Comparison of ENCODE assay signal across 20 cellular contexts in genomic region chr6:72505446-72505845, GRCh38.
"Had no signal": no experiment of that assay in that cellular context is flagged by ENCODE, and none has a peak within 500 bp of the region (broad histone marks: within the 10 kb centered on the region; RNA-seq: fewer than 3 reads in every experiment).

No MANE protein-coding gene starts in this region.

- H3K36me3 ChIP-seq: MG63, SJSA1 had no signal

- ATAC-seq: HepG2 had no signal

- H3K27me3 ChIP-seq: MG63, SJSA1 had no signal

- H3K4me3 ChIP-seq: MG63, SJSA1, SK-N-MC had no signal

- FAIRE-seq: HepG2, RCC 7860 had no signal

- DNase-seq: IMR-90, Karpas-422, KG1, MG63, NCI-H1092, NCI-H1105 treated with DMSO at 0.1 percent for 48 hours, NCI-H1417 treated with DMSO at 0.1 percent for 48 hours, NCI-H1694, NCI-H187 treated with DMSO at 0.1 percent for 48 hours, NCI-H2029 treated with DMSO at 0.1 percent for 48 hours, NCI-H2227 treated with DMSO at 0.1 percent for 48 hours, NCI-H526 treated with DMSO at 0.1 percent for 48 hours, NCI-H748 treated with DMSO at 0.1 percent for 48 hours, Right ventricle myocardium superior, RPMI8226, SIG-M5 had no signal

- H3K9me3 ChIP-seq: MG63, SJSA1 had no signal

- H3K27ac ChIP-seq: SJSA1, SK-N-MC had no signal

- H3K4me1 ChIP-seq: SJSA1 had no signal
